ENCODE assay signal across 1 cellular context in genomic region chr2:241618296-241618805, GRCh38.
TF ChIP-seq lines count a peak whose summit lies in the region.

No MANE protein-coding gene starts in this region.

TF ChIP-seq in K562, 482 proteins besides CTCF, POLR2A, EP300 and RAD21:
- TF ChIP-seq MLLT1 (IDR thresholded peaks at IDR 0.05) (no peak), BRF1 (IDR thresholded peaks at IDR 0.05; ENCODE audit: borderline replicate concordance, extremely low read depth, insufficient read length) (no peak), ZNF518B (CRISPR knock-in tag; IDR thresholded peaks at IDR 0.05) (no peak), MITF (IDR thresholded peaks at IDR 0.05) (no peak), SMARCC2 (IDR thresholded peaks at IDR 0.05; ENCODE audit: low read depth) (no peak), GTF3C2 (IDR thresholded peaks at IDR 0.05; ENCODE audit: borderline replicate concordance, extremely low read depth, insufficient read length) (no peak), PRMT5 (CRISPR knock-in tag; IDR thresholded peaks at IDR 0.05) (no peak), SIN3B (IDR thresholded peaks at IDR 0.05; ENCODE audit: low read depth) (no peak), ZNF384 (IDR thresholded peaks at IDR 0.05; ENCODE audit: low read depth, low read length) (no peak), HCFC1 (IDR thresholded peaks at IDR 0.05; ENCODE audit: low read depth, low read length) (no peak), NELFE (IDR thresholded peaks at IDR 0.05; ENCODE audit: insufficient read depth, insufficient read length) (no peak), CTCFL (IDR thresholded peaks at IDR 0.05; ENCODE audit: borderline replicate concordance, insufficient read depth, low read depth, low read length, poor library complexity, severe bottlenecking) (no peak), CCAR2 (IDR thresholded peaks at IDR 0.05; ENCODE audit: low read depth, low read length) (no peak), RFX5 (IDR thresholded peaks at IDR 0.05; ENCODE audit: low read depth, low read length) (no peak), KHSRP (IDR thresholded peaks at IDR 0.05) (no peak), ZKSCAN1 (IDR thresholded peaks at IDR 0.05; ENCODE audit: low read depth, low read length) (no peak), HEY1 (CRISPR knock-in tag; IDR thresholded peaks at IDR 0.05; ENCODE audit: borderline replicate concordance) (no peak), ZNF41 (CRISPR knock-in tag; conservative IDR thresholded peaks at IDR 0.05) (no peak), HMG20B (CRISPR knock-in tag; IDR thresholded peaks at IDR 0.05) (no peak)
TF ChIP-seq in K562: peak in this region for 0.
